22 cellular contexts compared by ENCODE assay signal in the genomic region with DNA sequence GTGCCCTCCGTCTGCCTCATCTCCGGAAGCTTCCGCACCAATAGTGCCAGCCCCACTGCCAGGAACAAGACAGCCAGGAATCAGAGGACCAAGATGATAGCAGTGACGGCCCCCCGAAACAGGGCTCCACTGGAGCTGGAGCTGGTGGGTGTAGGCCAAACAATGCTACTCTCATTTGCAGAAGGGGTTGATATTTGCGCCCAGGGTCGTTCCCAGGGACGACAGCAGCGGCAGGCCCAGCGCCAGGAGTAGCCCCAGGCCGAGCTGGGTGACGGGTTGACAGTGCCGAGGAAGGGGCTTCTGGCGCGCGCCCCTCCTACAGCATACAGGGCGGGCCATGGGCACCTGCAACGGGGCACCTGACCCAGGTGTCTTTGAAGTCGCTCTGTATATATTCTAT.
DNase-seq lines count a peak whose midpoint lies in the region; ATAC-seq and TF ChIP-seq lines count a peak whose summit lies in the region.
"Had no signal": no experiment of that assay in that cellular context is flagged by ENCODE, and none has a peak within 500 bp of the region (broad histone marks: within the 10 kb centered on the region; RNA-seq: fewer than 3 reads in every experiment).

No MANE protein-coding gene starts in this region.

- DNase-seq in D341Med (ENCODE audit: low spot score), result peak; percentile 12
- DNase-seq in GM03348 (ENCODE audit: low spot score), result peak; percentile 2
- peak; percentile 84 for DNase-seq in mesenteric fat pad (ENCODE audit: low spot score)
- peak; percentile 45 for DNase-seq in sciatic nerve (ENCODE audit: low spot score)
- no peak for DNase-seq in glutamatergic neuron
- DNase-seq: ACHN; BE2C; C1 segment of cervical spinal cord; CD4-positive, CD25-positive, alpha-beta regulatory T cell; CD8-positive, alpha-beta memory T cell; COR-L47; DMS153; DMS79; GDM1; H7; HFFc6; IMR-90 had no signal

- no peak overlapping the region for H3K4me3 Mint-ChIP-seq in glutamatergic neuron (ENCODE audit: unreplicated experiment)
- H3K4me3 Mint-ChIP-seq: CD4-positive, CD25-positive, alpha-beta regulatory T cell; CD8-positive, alpha-beta memory T cell; GM23338; HFFc6 had no signal

- ATAC-seq in sciatic nerve (no peak), GM18909 (IDR thresholded peaks at IDR 0.05; ENCODE audit: poor library complexity, unreplicated experiment) (no peak), GM19455 (IDR thresholded peaks at IDR 0.05; ENCODE audit: unreplicated experiment) (no peak)
- ATAC-seq: GM23338, HCT116, K562 had no signal

- H3K4me1 Mint-ChIP-seq in glutamatergic neuron (ENCODE audit: low read depth, unreplicated experiment), result no peaks in the 10 kb centered on the region
- H3K4me1 Mint-ChIP-seq: CD4-positive, CD25-positive, alpha-beta regulatory T cell; CD8-positive, alpha-beta memory T cell; GM23338 had no signal

- H3K27me3 Mint-ChIP-seq in glutamatergic neuron (ENCODE audit: unreplicated experiment), result no peaks in the 10 kb centered on the region
- H3K27me3 Mint-ChIP-seq: CD4-positive, CD25-positive, alpha-beta regulatory T cell had no signal

- H3K36me3 Mint-ChIP-seq in glutamatergic neuron (ENCODE audit: unreplicated experiment), result no peaks in the 10 kb centered on the region
- H3K36me3 Mint-ChIP-seq: CD4-positive, CD25-positive, alpha-beta regulatory T cell; CD8-positive, alpha-beta memory T cell had no signal

- intact Hi-C loops in sciatic nerve (cut with DNase I), result no loop called here

- TF ChIP-seq CTCF in glutamatergic neuron (IDR thresholded peaks at IDR 0.05; ENCODE audit: partially characterized antibody, unreplicated experiment), result no peak

- no peak overlapping the region for H3K27ac Mint-ChIP-seq in glutamatergic neuron (ENCODE audit: unreplicated experiment)
- H3K27ac Mint-ChIP-seq: CD4-positive, CD25-positive, alpha-beta regulatory T cell; CD8-positive, alpha-beta memory T cell; GM23338; HFFc6 had no signal

- peaks cover 2% of the 10 kb centered on the region for H3K9me3 Mint-ChIP-seq in glutamatergic neuron (ENCODE audit: unreplicated experiment)
